1 cellular context compared by ENCODE assay signal in genomic region chr5:8907168-8907868, GRCh38.
TF ChIP-seq lines count a peak whose summit lies in the region.

No MANE protein-coding gene starts in this region.

TF ChIP-seq in GM23338, 12 proteins besides CTCF, POLR2A, EP300 and RAD21 (continued from another document):
- TF ChIP-seq JUNB (IDR thresholded peaks at IDR 0.05; ENCODE audit: unreplicated experiment) (no peak), ZNF114 (CRISPR knock-in tag; IDR thresholded peaks at IDR 0.05) (no peak)
